In the genomic region with DNA sequence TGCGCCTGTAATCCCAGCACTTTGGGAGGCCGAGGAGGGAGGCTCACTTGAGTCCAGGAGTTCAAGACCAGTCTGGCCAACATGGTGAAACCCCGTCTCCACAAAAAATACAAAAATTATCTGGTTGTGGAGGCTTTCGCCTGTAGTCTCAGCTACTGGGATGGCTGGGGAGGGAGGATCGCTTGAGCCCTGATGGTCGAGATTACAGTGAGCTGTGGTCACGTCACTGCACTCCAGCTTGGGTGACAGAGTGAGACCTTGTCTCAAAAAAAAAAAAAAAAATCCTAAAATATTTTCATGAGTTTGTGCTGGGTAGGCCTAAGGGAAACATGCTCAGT, we compare ENCODE assay signal across 8 cellular contexts. TPM values are rescaled to one million over a fixed set of nuclear protein-coding genes. Genes with fewer than 3 reads are reported as not detected.
DNase-seq lines count a peak whose midpoint lies in the region; ATAC-seq and TF ChIP-seq lines count a peak whose summit lies in the region.
"Not testable (repeated sequence)": the region's sequence is repeated elsewhere in the genome, so short reads cannot be mapped to it uniquely, and the experiment has no call there.

No MANE protein-coding gene starts in this region.

- DNase-seq in CD14-positive monocyte (ENCODE audit: low spot score); PC-3; activated naive CD4-positive, alpha-beta T cell treated with anti-CD3 and anti-CD28 coated beads for 36 hours; testis: not testable (repeated sequence)
- DNase-seq in HAP-1 (ENCODE audit: low spot score in 2 of 2) = peak in 1 of 2 experiments; percentile 12

- not testable (repeated sequence) for H3K4me1 ChIP-seq in HAP-1; ectodermal cell (ENCODE audit: control insufficient read depth, insufficient read depth, low read length); neuron (ENCODE audit: insufficient read depth, low read length)
- H3K4me1 ChIP-seq in PC-3 (ENCODE audit: insufficient read depth, low read length) = peaks cover 28% of the 10 kb centered on the region
- H3K4me1 ChIP-seq in testis = peaks cover 12% of the 10 kb centered on the region

- H3K9me3 Mint-ChIP-seq in CD14-positive monocyte; activated naive CD4-positive, alpha-beta T cell treated with anti-CD3 and anti-CD28 coated beads for 36 hours: not testable (repeated sequence)

- peaks cover 30% of the 10 kb centered on the region for H3K4me1 Mint-ChIP-seq in CD14-positive monocyte
- peaks cover 36% of the 10 kb centered on the region for H3K4me1 Mint-ChIP-seq in activated naive CD4-positive, alpha-beta T cell treated with anti-CD3 and anti-CD28 coated beads for 36 hours (ENCODE audit: low read depth)

- not testable (repeated sequence) for H3K27me3 Mint-ChIP-seq in CD14-positive monocyte (ENCODE audit: low read depth in 3 of 3); activated naive CD4-positive, alpha-beta T cell treated with anti-CD3 and anti-CD28 coated beads for 36 hours (ENCODE audit: low read depth)

- H2AFZ ChIP-seq in PC-3 (ENCODE audit: low read length) (peak overlapping the region; percentile 90), neuron (ENCODE audit: low read depth, low read length) (peak overlapping the region; percentile 98)

- ATAC-seq in PC-3 = not testable (repeated sequence)

- not testable (repeated sequence) for H4K20me1 ChIP-seq in PC-3 (ENCODE audit: low read length)

- H3K4me2 ChIP-seq in PC-3 (ENCODE audit: low read length) = peak overlapping the region; percentile 89

- H3K4me3 ChIP-seq in HAP-1 (peak overlapping the region; percentile 68), PC-3 (ENCODE audit: low read length) (peak overlapping the region; percentile 74), ectodermal cell (ENCODE audit: insufficient read depth, low read depth, low read length) (peak overlapping the region; percentile 83), iPS-18c (ENCODE audit: insufficient read depth, low read depth, low read length) (peak overlapping the region; percentile 87), neuron (ENCODE audit: low read length) (peak overlapping the region; percentile 88), testis (peak overlapping the region; percentile 64 to 80)

- H3K9ac ChIP-seq in PC-3 (ENCODE audit: low read length) = 0 out of 2 replicates have a peak overlapping the region, but pooled peaks have one; percentile 80

- H3K4me3 Mint-ChIP-seq in CD14-positive monocyte = peak overlapping the region; percentile 80 to 94
- H3K4me3 Mint-ChIP-seq in activated naive CD4-positive, alpha-beta T cell treated with anti-CD3 and anti-CD28 coated beads for 36 hours = peak overlapping the region; percentile 85

- CTCF ChIA-PET in PC-3 (lab: Charles Lee) = not testable (repeated sequence)
- CTCF ChIA-PET in activated naive CD4-positive, alpha-beta T cell treated with anti-CD3 and anti-CD28 coated beads for 36 hours (lab: Charles Lee) = interaction anchor here (0.7 to 1.0 kb wide), 3 partner anchors 102 to 526 kb away, joined by 3 read pairs; partner anchors contain the start of gene ATM

- H3K27ac ChIP-seq in PC-3 (ENCODE audit: low read length); ectodermal cell (ENCODE audit: insufficient read depth, low read depth, low read length, poor library complexity, severe bottlenecking): not testable (repeated sequence)
- peak overlapping the region; percentile 77 to 91 for H3K27ac ChIP-seq in testis

- peaks cover 43% of the 10 kb centered on the region for H3K79me2 ChIP-seq in PC-3 (ENCODE audit: low read length)

- TF ChIP-seq POLR2A in testis (IDR thresholded peaks at IDR 0.05) = not testable (repeated sequence)

- not testable (repeated sequence) for H3K36me3 Mint-ChIP-seq in CD14-positive monocyte; activated naive CD4-positive, alpha-beta T cell treated with anti-CD3 and anti-CD28 coated beads for 36 hours (ENCODE audit: low read depth)

- H3K9me2 ChIP-seq in PC-3 (replicated peaks; ENCODE audit: low read length) = not testable (repeated sequence)

- H3K9me3 ChIP-seq in HAP-1; PC-3 (ENCODE audit: low read length); ectodermal cell (ENCODE audit: control insufficient read depth, low read length); iPS-18c (ENCODE audit: control insufficient read depth, insufficient read depth, low read length); neuron (ENCODE audit: low read length); testis: not testable (repeated sequence)

- H3K27ac Mint-ChIP-seq in CD14-positive monocyte = peak overlapping the region in 6 of 7 donors; percentile 7 to 84 (median 76)
- H3K27ac Mint-ChIP-seq in activated naive CD4-positive, alpha-beta T cell treated with anti-CD3 and anti-CD28 coated beads for 36 hours = peak overlapping the region; percentile 16

- H3F3A ChIP-seq in PC-3 (ENCODE audit: low read length, unreplicated experiment) = not testable (repeated sequence)

- TF ChIP-seq CTCF in CD14-positive monocyte (IDR thresholded peaks at IDR 0.05); PC-3 (conservative IDR thresholded peaks at IDR 0.05; ENCODE audit: low read depth, low read length); testis (IDR thresholded peaks at IDR 0.05): not testable (repeated sequence)

- POLR2A ChIA-PET in PC-3 (lab: Charles Lee; ENCODE audit: unreplicated experiment) = not testable (repeated sequence)

- intact Hi-C loops in CD14-positive monocyte (cut with micrococcal nuclease) (loop anchor here (2.0 to 10.0 kb wide), 4 partner anchors 104 to 544 kb away; partner anchors contain the start of genes ATM (in 1 of the 2), DDX10 (in 1 of the 2), NPAT (in 1 of the 2) and RAB39A (in 1 of the 2)), PC-3 (cut with micrococcal nuclease) (loop anchor here (1.0 to 2.0 kb wide), 2 partner anchors 102 to 534 kb away; partner anchors contain the start of genes ATM and NPAT)
- intact Hi-C loops in activated naive CD4-positive, alpha-beta T cell treated with anti-CD3 and anti-CD28 coated beads for 36 hours (cut with micrococcal nuclease) = loop anchor here (1.0 to 10.0 kb wide), 12 partner anchors 79 to 734 kb away; partner anchors contain the start of genes C11orf65, CUL5, EXPH5 and NPAT
- intact Hi-C loops in testis (cut with DNase I; ENCODE audit: low total_unique reads) = not testable (repeated sequence)

- 77 to 80% methylated on average over 7 of the region's 7 CpGs for WGBS in ectodermal cell, 2 experiments
- WGBS in testis, 2 donors = 47 to 51% methylated on average over 7 of the region's 7 CpGs

- in situ Hi-C loops in HAP-1 (cut with MboI; ENCODE audit: low sequenced_read_pairs) = loop anchor here (10.0 kb wide), 1 partner anchor 534 kb away; no protein-coding TSS in a partner anchor

- H3K36me3 ChIP-seq in HAP-1 (replicated peaks); PC-3 (ENCODE audit: low read depth, low read length); ectodermal cell (ENCODE audit: control insufficient read depth, insufficient read depth, low read length); neuron (ENCODE audit: insufficient read depth, low read length); testis (ENCODE audit: low read depth, missing control alignments): not testable (repeated sequence)

- not testable (repeated sequence) for H3K27me3 ChIP-seq in HAP-1 (ENCODE audit: low read depth); PC-3 (ENCODE audit: low read length); neuron (ENCODE audit: insufficient read depth, low read length); testis
- H3K27me3 ChIP-seq in ectodermal cell (ENCODE audit: control insufficient read depth, insufficient read depth, low read length, poor library complexity, severe bottlenecking) = peaks cover 15% of the 10 kb centered on the region

- BruUV-seq in PC-3 (replicated peaks; lab: Mats Ljungman, UMichigan) = TSS peak; percentile 69

RNA-seq across cellular contexts. Expression of gene ACAT1, which starts 0.5 kb away (rescaled TPM):
- polyA plus RNA-seq in CD14-positive monocyte = 10 to 100 TPM; 22.3 to 24.1 TPM
- 180 and 212 TPM in 2 replicates for total RNA-seq in PC-3 (2014; rRNA removed)
- 10 to 100 TPM; 54.9 to 55.0 TPM for total RNA-seq in activated naive CD4-positive, alpha-beta T cell treated with anti-CD3 and anti-CD28 coated beads for 36 hours
- 27.0 TPM for polyA plus RNA-seq in ectodermal cell (2013, experiment 1 of 4)
- 26.2 TPM for polyA plus RNA-seq in ectodermal cell (2013, experiment 2 of 4)
- 23.2 TPM for polyA plus RNA-seq in ectodermal cell (2013, experiment 3 of 4)
- polyA plus RNA-seq in ectodermal cell (2013, experiment 4 of 4) = 22.9 TPM
- total RNA-seq in testis = 10 to 100 TPM; 60.5 to 78.4 TPM
- 174 TPM for polyA plus RNA-seq in testis (ENCODE audit: insufficient read depth, low read depth, low replicate concordance)
